ENCODE assay signal across 40 cellular contexts in genomic region chr4:73970011-73970410, GRCh38. TPM values are rescaled to one million over a fixed set of nuclear protein-coding genes. Genes with fewer than 3 reads are reported as not detected.
"Had no signal": no experiment of that assay in that cellular context is flagged by ENCODE, and none has a peak within 500 bp of the region (broad histone marks: within the 10 kb centered on the region; RNA-seq: fewer than 3 reads in every experiment).

No MANE protein-coding gene starts in this region.

- H3K27me3 ChIP-seq: MG63 had no signal

- H3K4me3 ChIP-seq: MG63 had no signal

- DNase-seq: Karpas-422, Kasumi-1, MG63, MM.1S, MV-4-11, NCI-H1048, NCI-H1092, NCI-H1092 treated with DMSO at 0.1 percent for 48 hours, NCI-H1105, NCI-H1105 treated with DMSO at 0.1 percent for 48 hours, NCI-H1417, NCI-H1417 treated with DMSO at 0.1 percent for 48 hours, NCI-H1436, NCI-H1436 treated with DMSO at 0.1 percent for 48 hours, NCI-H146, NCI-H1694, NCI-H1694 treated with DMSO at 0.1 percent for 48 hours, NCI-H187, NCI-H187 treated with DMSO at 0.1 percent for 48 hours, NCI-H1930, NCI-H2029, NCI-H2029 treated with DMSO at 0.1 percent for 48 hours, NCI-H2081, NCI-H2081 treated with DMSO at 0.1 percent for 48 hours, NCI-H2107, NCI-H2171, NCI-H2171 treated with DMSO at 0.1 percent for 48 hours, NCI-H2227 treated with DMSO at 0.1 percent for 48 hours, NCI-H226, NCI-H345, NCI-H446, NCI-H446 treated with DMSO at 0.1 percent for 48 hours, NCI-H510A, NCI-H510A treated with DMSO at 0.1 percent for 48 hours, NCI-H524, NCI-H524 treated with DMSO at 0.1 percent for 48 hours had no signal

- H3K36me3 ChIP-seq: MG63 had no signal

RNA-seq across cellular contexts. Expression of gene PF4, which starts 11.8 kb away (rescaled TPM):
- total RNA-seq: LHCN-M2, M059J, MCF 10A, NCI-H460 had no signal

RNA-seq across cellular contexts. Expression of gene PPBP, which starts 18.0 kb away (rescaled TPM):
- total RNA-seq: LHCN-M2, M059J, MCF 10A, NCI-H460 had no signal

RNA-seq across cellular contexts. Expression of gene CXCL5, which starts 28.5 kb away (rescaled TPM):
- total RNA-seq: LHCN-M2 had no signal
